ENCODE assay signal across 26 cellular contexts in genomic region chr6:44202332-44202971, GRCh38. TPM values are rescaled to one million over a fixed set of nuclear protein-coding genes. Genes with fewer than 3 reads are reported as not detected.
DNase-seq lines count a peak whose midpoint lies in the region; ATAC-seq, FAIRE-seq and TF ChIP-seq lines count a peak whose summit lies in the region.
"Had no signal": no experiment of that assay in that cellular context is flagged by ENCODE, and none has a peak within 500 bp of the region (broad histone marks: within the 10 kb centered on the region; RNA-seq: fewer than 3 reads in every experiment).

No MANE protein-coding gene starts in this region.

- H3K36me3 Mint-ChIP-seq in endothelial cell (ENCODE audit: low read depth, unreplicated experiment) = no peaks in the 10 kb centered on the region
- H3K36me3 Mint-ChIP-seq: IgD-negative memory B cell; natural killer cell treated with Interleukin-12 subunit alpha and Interleukin-12 subunit beta and Interleukin-15 and Interleukin-18, amount 100 ng/mL, for 72 hours; T-cell had no signal

- H3K9me3 ChIP-seq in NT2/D1 (ENCODE audit: insufficient read depth, low read length) = no peaks in the 10 kb centered on the region
- H3K9me3 ChIP-seq in keratinocyte (ENCODE audit: control insufficient read depth, low read depth, low read length) = no peaks in the 10 kb centered on the region
- H3K9me3 ChIP-seq: ascending aorta, BE2C, HAP-1, thyroid gland had no signal

- H3K4me1 ChIP-seq in NT2/D1 (ENCODE audit: insufficient read depth, insufficient read length) = peaks cover 17% of the 10 kb centered on the region
- H3K4me1 ChIP-seq in keratinocyte (ENCODE audit: control insufficient read depth, extremely low read depth, insufficient read depth, low read length) = peaks cover 37% of the 10 kb centered on the region
- H3K4me1 ChIP-seq: BE2C had no signal

- peak overlapping the region; percentile 9 for H3K4me3 ChIP-seq in NT2/D1 (ENCODE audit: insufficient read length, low read depth)
- H3K4me3 ChIP-seq in keratinocyte (ENCODE audit: control insufficient read depth in 2 of 3, extremely low read depth in 1 of 3, insufficient read depth in 2 of 3, low read depth in 1 of 3, low read length in 3 of 3) = no peak overlapping the region
- H3K4me3 ChIP-seq in skin epidermis = no peak overlapping the region
- H3K4me3 ChIP-seq: ascending aorta, coronary artery, HAP-1, thyroid gland had no signal

- peak overlapping the region; percentile 65 for H3K9ac ChIP-seq in NT2/D1 (ENCODE audit: insufficient read length, low read depth)
- H3K9ac ChIP-seq in keratinocyte (ENCODE audit: control insufficient read depth, extremely low read depth, insufficient read depth, low read length) = no peak overlapping the region

- FAIRE-seq in keratinocyte (lab: Jason Lieb, UNC) = no peak
- FAIRE-seq in urothelium cell line (lab: Jason Lieb, UNC) = no peak

- H2AFZ ChIP-seq in keratinocyte (ENCODE audit: control insufficient read depth, low read length) = no peak overlapping the region

- H3K36me3 ChIP-seq in NT2/D1 (ENCODE audit: insufficient read depth, insufficient read length, low read length) (no peaks in the 10 kb centered on the region), keratinocyte (ENCODE audit: control insufficient read depth in 2 of 2, extremely low read depth in 1 of 2, insufficient read depth in 2 of 2, low read length in 2 of 2) (no peaks in the 10 kb centered on the region)
- H3K36me3 ChIP-seq: ascending aorta, BE2C, HAP-1, thyroid gland had no signal

- peaks cover 55% of the 10 kb centered on the region for H3K4me1 Mint-ChIP-seq in endothelial cell (ENCODE audit: unreplicated experiment)
- H3K4me1 Mint-ChIP-seq: activated B cell treated with CpG ODN at 0.5 μM for 24 hours, IgD-negative memory B cell, T-cell had no signal

- H4K20me1 ChIP-seq in keratinocyte (ENCODE audit: control insufficient read depth, extremely low read depth, insufficient read depth, low read length) = no peaks in the 10 kb centered on the region

- H3K9me1 ChIP-seq in keratinocyte (ENCODE audit: control insufficient read depth, extremely low read depth, insufficient read depth, low read length) = no peaks in the 10 kb centered on the region

- dilution Hi-C loops in keratinocyte (cut with MboI; ENCODE audit: extremely low pct_ligation_motif_present, low sequenced_read_pairs) = no loop called here

- peak; percentile 70 for DNase-seq in NT2/D1 (ENCODE audit: low read depth, low spot score)
- peak; percentile 57 for DNase-seq in endothelial cell (ENCODE audit: low spot score)
- no peak for DNase-seq in keratinocyte (ENCODE audit: low read depth, low spot score)
- no peak for DNase-seq in NCI-H1417 (lab: John Stamatoyannopoulos, UW)
- DNase-seq in urothelium cell line (ENCODE audit: low spot score) = no peak
- no peak for DNase-seq in HUDEP-2 (lab: John Stamatoyannopoulos, UW; ENCODE audit: unreplicated experiment in 76 of 76)
- DNase-seq: activated B cell treated with CpG ODN at 0.5 μM for 24 hours; activated CD8-positive, alpha-beta memory T cell treated with anti-CD3 and anti-CD28 coated beads for 24 hours; activated gamma-delta T cell; BE2C; DND-41; hippocampal formation; retina; stimulated activated CD4-positive, alpha-beta T cell treated with anti-CD3 and anti-CD28 coated beads, Interleukin-4, amount 100 ng/mL, for 1 hour; T-cell had no signal

- H3K27ac ChIP-seq in keratinocyte (ENCODE audit: control insufficient read depth, insufficient read depth, low read length) (no peak overlapping the region), skin epidermis (peak overlapping the region in 19 of 21 experiments; percentile 0 to 90 (median 70))

- no peaks in the 10 kb centered on the region for H3K79me2 ChIP-seq in keratinocyte (ENCODE audit: control insufficient read depth, insufficient read depth, low read length)

- TF ChIP-seq CTCF in endothelial cell (IDR thresholded peaks at IDR 0.05; ENCODE audit: unreplicated experiment) (no peak), keratinocyte (optimal IDR thresholded peaks at IDR 0.05 in 1 of 3, IDR thresholded peaks at IDR 0.05 in 1 of 3, conservative IDR thresholded peaks at IDR 0.05 in 1 of 3; ENCODE audit: extremely low read depth in 1 of 3, insufficient read depth in 2 of 3, low read length in 3 of 3) (no peak)

- H3K9me3 Mint-ChIP-seq in endothelial cell (ENCODE audit: unreplicated experiment) = no peaks in the 10 kb centered on the region
- H3K9me3 Mint-ChIP-seq: activated B cell treated with CpG ODN at 0.5 μM for 24 hours; IgD-negative memory B cell; natural killer cell treated with Interleukin-12 subunit alpha and Interleukin-12 subunit beta and Interleukin-15 and Interleukin-18, amount 100 ng/mL, for 72 hours; T-cell had no signal

- no peak for ATAC-seq in HG03095 (IDR thresholded peaks at IDR 0.05; ENCODE audit: unreplicated experiment)
- ATAC-seq: natural killer cell treated with Interleukin-12 subunit alpha and Interleukin-12 subunit beta and Interleukin-15 and Interleukin-18, amount 100 ng/mL, for 72 hours; T-cell had no signal

- peaks cover 3% of the 10 kb centered on the region for H3K27me3 Mint-ChIP-seq in endothelial cell (ENCODE audit: unreplicated experiment)

- H3K4me2 ChIP-seq in keratinocyte (ENCODE audit: control insufficient read depth, extremely low read depth, insufficient read depth, low read depth, low read length) = peak overlapping the region; percentile 73

- peak overlapping the region; percentile 70 for H3K4me3 Mint-ChIP-seq in endothelial cell (ENCODE audit: unreplicated experiment)
- H3K4me3 Mint-ChIP-seq: activated B cell treated with CpG ODN at 0.5 μM for 24 hours; IgD-negative memory B cell; natural killer cell treated with Interleukin-12 subunit alpha and Interleukin-12 subunit beta and Interleukin-15 and Interleukin-18, amount 100 ng/mL, for 72 hours; T-cell had no signal

- no peaks in the 10 kb centered on the region for H3K27me3 ChIP-seq in NT2/D1 (ENCODE audit: insufficient read depth, insufficient read length)
- H3K27me3 ChIP-seq in keratinocyte (ENCODE audit: control insufficient read depth, extremely low read depth, insufficient read depth, low read length) = no peaks in the 10 kb centered on the region
- H3K27me3 ChIP-seq: ascending aorta, BE2C, thyroid gland had no signal

- peak overlapping the region; percentile 100 for H3K27ac Mint-ChIP-seq in endothelial cell (ENCODE audit: unreplicated experiment)
- H3K27ac Mint-ChIP-seq: activated B cell treated with CpG ODN at 0.5 μM for 24 hours; IgD-negative memory B cell; natural killer cell treated with Interleukin-12 subunit alpha and Interleukin-12 subunit beta and Interleukin-15 and Interleukin-18, amount 100 ng/mL, for 72 hours; T-cell had no signal

RNA-seq across cellular contexts. Expression of gene MYMX, which starts 14.3 kb away (rescaled TPM):
- total RNA-seq in endothelial cell (ENCODE audit: unreplicated experiment) = 11.2 TPM
- 0.09 TPM in 1 of 3 replicates, not detected in the others for polyA plus RNA-seq in keratinocyte
- not detected for polyA plus RNA-seq in keratinocyte (2011; ENCODE audit: low read depth)
- 0.19 TPM in 1 of 2 replicates, not detected in the other for polyA plus RNA-seq in keratinocyte (2011; cell fraction: cytosol; rRNA removed)
- not detected in 2 replicates for polyA plus RNA-seq in keratinocyte (2011; cell fraction: nucleus; rRNA removed)
- polyA plus RNA-seq in keratinocyte (2012; ENCODE audit: low replicate concordance) = not detected in 2 replicates
- not detected in 3 replicates for polyA minus RNA-seq in keratinocyte
- not detected for polyA minus RNA-seq in keratinocyte (2011; cell fraction: cytosol; rRNA and poly(A)+ RNA removed)
- polyA minus RNA-seq in keratinocyte (2011; cell fraction: nucleus; rRNA and poly(A)+ RNA removed) = not detected in 2 replicates
- total RNA-seq: activated B cell treated with CpG ODN at 0.5 μM for 24 hours; fibroblast of lung; lung microvascular endothelial cell; natural killer cell treated with Interleukin-12 subunit alpha and Interleukin-12 subunit beta and Interleukin-15 and Interleukin-18, amount 100 ng/mL, for 72 hours; RPMI7951; T-cell; thyroid gland had no signal
- polyA plus RNA-seq: fibroblast of lung, IgD-negative memory B cell had no signal

RNA-seq across cellular contexts. Expression of gene SLC29A1, which starts 20.9 kb away (rescaled TPM):
- total RNA-seq in endothelial cell (ENCODE audit: unreplicated experiment) = 142 TPM
- 51.0 to 69.8 TPM (median 55.3 TPM) in 3 replicates for polyA plus RNA-seq in keratinocyte
- polyA plus RNA-seq in keratinocyte (2011; ENCODE audit: low read depth) = 5.1 TPM
- polyA plus RNA-seq in keratinocyte (2011; cell fraction: cytosol; rRNA removed) = 29.3 and 31.8 TPM in 2 replicates
- 81.3 and 83.5 TPM in 2 replicates for polyA plus RNA-seq in keratinocyte (2011; cell fraction: nucleus; rRNA removed)
- polyA plus RNA-seq in keratinocyte (2012; ENCODE audit: low replicate concordance) = 21.2 and 44.8 TPM in 2 replicates
- 78.3 to 107 TPM (median 93.2 TPM) in 3 replicates for polyA minus RNA-seq in keratinocyte
- 54.3 TPM for polyA minus RNA-seq in keratinocyte (2011; cell fraction: cytosol; rRNA and poly(A)+ RNA removed)
- polyA minus RNA-seq in keratinocyte (2011; cell fraction: nucleus; rRNA and poly(A)+ RNA removed) = 31.4 and 37.5 TPM in 2 replicates

RNA-seq across cellular contexts. Expression of gene CAPN11, which starts 43.8 kb away (rescaled TPM):
- 2.3 TPM for total RNA-seq in endothelial cell (ENCODE audit: unreplicated experiment)
- polyA plus RNA-seq in keratinocyte = 0.04 TPM in 1 of 3 replicates, not detected in the others
- not detected for polyA plus RNA-seq in keratinocyte (2011; ENCODE audit: low read depth)
- not detected in 2 replicates for polyA plus RNA-seq in keratinocyte (2011; cell fraction: cytosol; rRNA removed)
- 0.05 TPM in 1 of 2 replicates, not detected in the other for polyA plus RNA-seq in keratinocyte (2011; cell fraction: nucleus; rRNA removed)
- polyA plus RNA-seq in keratinocyte (2012; ENCODE audit: low replicate concordance) = 0.05 TPM in 1 of 2 replicates, not detected in the other
- polyA minus RNA-seq in keratinocyte = not detected in 3 replicates
- not detected for polyA minus RNA-seq in keratinocyte (2011; cell fraction: cytosol; rRNA and poly(A)+ RNA removed)
- not detected in 2 replicates for polyA minus RNA-seq in keratinocyte (2011; cell fraction: nucleus; rRNA and poly(A)+ RNA removed)
- total RNA-seq: activated B cell treated with CpG ODN at 0.5 μM for 24 hours; fibroblast of lung; natural killer cell treated with Interleukin-12 subunit alpha and Interleukin-12 subunit beta and Interleukin-15 and Interleukin-18, amount 100 ng/mL, for 72 hours; RPMI7951 had no signal
- polyA plus RNA-seq: fibroblast of lung, IgD-negative memory B cell had no signal

RNA-seq across cellular contexts. Expression of gene HSP90AB1, which starts 44.4 kb away (rescaled TPM):
- 962 TPM for total RNA-seq in endothelial cell (ENCODE audit: unreplicated experiment)
- 653 to 1,215 TPM (median 1,089 TPM) in 3 replicates for polyA plus RNA-seq in keratinocyte
- polyA plus RNA-seq in keratinocyte (2011; ENCODE audit: low read depth) = 852 TPM
- polyA plus RNA-seq in keratinocyte (2011; cell fraction: cytosol; rRNA removed) = 773 and 930 TPM in 2 replicates
- 1,009 and 1,163 TPM in 2 replicates for polyA plus RNA-seq in keratinocyte (2011; cell fraction: nucleus; rRNA removed)
- 801 and 914 TPM in 2 replicates for polyA plus RNA-seq in keratinocyte (2012; ENCODE audit: low replicate concordance)
- 444 to 942 TPM (median 851 TPM) in 3 replicates for polyA minus RNA-seq in keratinocyte
- 482 TPM for polyA minus RNA-seq in keratinocyte (2011; cell fraction: cytosol; rRNA and poly(A)+ RNA removed)
- polyA minus RNA-seq in keratinocyte (2011; cell fraction: nucleus; rRNA and poly(A)+ RNA removed) = 369 and 581 TPM in 2 replicates

RNA-seq across cellular contexts. Expression of gene SLC35B2, which starts 54.9 kb away (rescaled TPM):
- total RNA-seq in endothelial cell (ENCODE audit: unreplicated experiment) = 31.8 TPM
- polyA plus RNA-seq in keratinocyte = 69.9 to 118 TPM (median 103 TPM) in 3 replicates
- 11.2 TPM for polyA plus RNA-seq in keratinocyte (2011; ENCODE audit: low read depth)
- polyA plus RNA-seq in keratinocyte (2011; cell fraction: cytosol; rRNA removed) = 59.9 and 66.5 TPM in 2 replicates
- 122 and 149 TPM in 2 replicates for polyA plus RNA-seq in keratinocyte (2011; cell fraction: nucleus; rRNA removed)
- polyA plus RNA-seq in keratinocyte (2012; ENCODE audit: low replicate concordance) = 43.9 and 70.5 TPM in 2 replicates
- polyA minus RNA-seq in keratinocyte = 66.7 to 107 TPM (median 100 TPM) in 3 replicates
- polyA minus RNA-seq in keratinocyte (2011; cell fraction: cytosol; rRNA and poly(A)+ RNA removed) = 81.3 TPM
- polyA minus RNA-seq in keratinocyte (2011; cell fraction: nucleus; rRNA and poly(A)+ RNA removed) = 64.0 and 74.9 TPM in 2 replicates

Comparison
In these comparisons a context has a peak if more than half of its experiments do, and no peak if none do; other contexts are left out.
1. DNase-seq: peak in NT2/D1 (single experiment) and endothelial cell (single experiment); none in keratinocyte (single experiment), NCI-H1417 (0 of 3), urothelium cell line (single experiment) and HUDEP-2 (0 of 76).